In genomic region chr18:31684279-31685096, GRCh38 we compare ENCODE assay signal across 1 cellular context.
TF ChIP-seq lines count a peak whose summit lies in the region.

B4GALT6 (minus strand) TSS chr18:31684581; CDS start chr18:31684426, 155 bp downstream.

TF ChIP-seq in HepG2, 621 proteins besides CTCF, POLR2A, EP300 and RAD21 (continued from another document):
- TF ChIP-seq AFF4 (CRISPR knock-in tag; IDR thresholded peaks at IDR 0.05) (no peak), KDM2A (CRISPR knock-in tag; IDR thresholded peaks at IDR 0.05; ENCODE audit: borderline replicate concordance, low read depth) (peak; percentile 35; the same call in 1 of the 2 replicates), POGK (CRISPR knock-in tag; conservative IDR thresholded peaks at IDR 0.05) (0 out of 2 replicates have a peak, but pooled peaks have one; percentile 25), ZNF546 (CRISPR knock-in tag; conservative IDR thresholded peaks at IDR 0.05) (0 out of 2 replicates have a peak, but pooled peaks have one; percentile 34), AGO2 (optimal IDR thresholded peaks at IDR 0.05; ENCODE audit: low read depth, low read length) (peak; percentile 26), RBFOX2 (IDR thresholded peaks at IDR 0.05; ENCODE audit: low read depth, low read length) (peak; percentile 34; the same call in 1 of the 2 replicates), ATF3 (CRISPR knock-in tag; IDR thresholded peaks at IDR 0.05) (no peak), UBTF (CRISPR knock-in tag; IDR thresholded peaks at IDR 0.05) (peak; percentile 54), ZNF331 (CRISPR knock-in tag; IDR thresholded peaks at IDR 0.05) (no peak), THYN1 (CRISPR knock-in tag; IDR thresholded peaks at IDR 0.05; ENCODE audit: borderline replicate concordance, low read depth) (no peak), ARNT2 (CRISPR knock-in tag; IDR thresholded peaks at IDR 0.05; ENCODE audit: low read depth) (no peak), DPF2 (CRISPR knock-in tag; IDR thresholded peaks at IDR 0.05; ENCODE audit: borderline replicate concordance, low read depth) (no peak), CHD2 (IDR thresholded peaks at IDR 0.05; ENCODE audit: low read depth, low read length) (no peak), ARID4A (CRISPR knock-in tag; IDR thresholded peaks at IDR 0.05; ENCODE audit: borderline replicate concordance) (0 out of 2 replicates have a peak, but pooled peaks have one; percentile 28), TBX2 (CRISPR knock-in tag; IDR thresholded peaks at IDR 0.05; ENCODE audit: borderline replicate concordance) (0 out of 2 replicates have a peak, but pooled peaks have one; percentile 49), ZNF614 (CRISPR knock-in tag; IDR thresholded peaks at IDR 0.05; ENCODE audit: borderline replicate concordance) (no peak), ZSCAN9 (CRISPR knock-in tag; IDR thresholded peaks at IDR 0.05; ENCODE audit: borderline replicate concordance) (no peak), ATF1 (CRISPR knock-in tag; IDR thresholded peaks at IDR 0.05) (no peak), ZBTB39 (CRISPR knock-in tag; IDR thresholded peaks at IDR 0.05) (no peak), ZNF121 (CRISPR knock-in tag; IDR thresholded peaks at IDR 0.05) (no peak), ZBTB7A (CRISPR knock-in tag; IDR thresholded peaks at IDR 0.05) (0 out of 2 replicates have a peak, but pooled peaks have one; percentile 31), ZNF850 (CRISPR knock-in tag; conservative IDR thresholded peaks at IDR 0.05) (no peak), ZNF263 (CRISPR knock-in tag; IDR thresholded peaks at IDR 0.05) (peak; percentile 65)
